ENCODE assay signal across 7 cellular contexts in genomic region chr15:43509923-43510229, GRCh38. TPM values are rescaled to one million over a fixed set of nuclear protein-coding genes. Genes with fewer than 3 reads are reported as not detected.
DNase-seq lines count a peak whose midpoint lies in the region; ATAC-seq and TF ChIP-seq lines count a peak whose summit lies in the region.

No MANE protein-coding gene starts in this region.

- H3K9me3 ChIP-seq in HUES48 (ENCODE audit: control insufficient read depth, insufficient read depth, low read length) (no peaks in the 10 kb centered on the region), stomach (no peaks in the 10 kb centered on the region)

- H3K9ac ChIP-seq in HUES48 (ENCODE audit: low read depth, low read length): no peak overlapping the region

- peaks cover 12% of the 10 kb centered on the region for H3K27me3 Mint-ChIP-seq in activated T-helper 2 cell treated with anti-CD3 and anti-CD28 coated beads, Interferon-gamma antibody, Interleukin-2, Interleukin-4, amounts not matched to agents 10 μg/mL and 5 μg/mL and 100 μg/mL, durations not matched to agents 14 hours and 24 hours and 36 hours (ENCODE audit: low read depth)

- TF ChIP-seq EP300 in stomach (IDR thresholded peaks at IDR 0.05): no peak

- H3K9me3 Mint-ChIP-seq in activated T-helper 2 cell treated with anti-CD3 and anti-CD28 coated beads, Interferon-gamma antibody, Interleukin-2, Interleukin-4, amounts not matched to agents 10 μg/mL and 5 μg/mL and 100 μg/mL, durations not matched to agents 14 hours and 24 hours and 36 hours: no peaks in the 10 kb centered on the region

- peak overlapping the region; percentile 89 for H3K27ac Mint-ChIP-seq in activated T-helper 2 cell treated with anti-CD3 and anti-CD28 coated beads, Interferon-gamma antibody, Interleukin-2, Interleukin-4, amounts not matched to agents 10 μg/mL and 5 μg/mL and 100 μg/mL, durations not matched to agents 14 hours and 24 hours and 36 hours

- no peak for DNase-seq in activated T-helper 2 cell treated with anti-CD3 and anti-CD28 coated beads, Interferon-gamma antibody, Interleukin-2, Interleukin-4, amounts not matched to agents 10 μg/mL and 5 μg/mL and 100 μg/mL, durations not matched to agents 14 hours and 24 hours and 36 hours (ENCODE audit: low spot score)
- no peak for DNase-seq in stomach
- no peak for DNase-seq in lower leg skin (ENCODE audit: low spot score in 2 of 2)
- no peak for DNase-seq in NCI-H2171 (lab: John Stamatoyannopoulos, UW)

- no peaks in the 10 kb centered on the region for H3K36me3 ChIP-seq in HUES48 (ENCODE audit: control insufficient read depth, insufficient read depth, low read length)
- H3K36me3 ChIP-seq in stomach: no peaks in the 10 kb centered on the region

- H3K4me3 ChIP-seq in HUES48 (ENCODE audit: low read depth, low read length) (peak overlapping the region; percentile 77), iPS-11a (ENCODE audit: low read depth, low read length) (peak overlapping the region; percentile 64), stomach (peak overlapping the region; percentile 49 to 72 (median 58)), lower leg skin (ENCODE audit: low read depth, poor library complexity, severe bottlenecking) (no peak overlapping the region)

- H3K27me3 ChIP-seq in HUES48 (ENCODE audit: control insufficient read depth, insufficient read depth, low read length): peaks cover 19% of the 10 kb centered on the region
- no peaks in the 10 kb centered on the region for H3K27me3 ChIP-seq in stomach

- H3K36me3 Mint-ChIP-seq in activated T-helper 2 cell treated with anti-CD3 and anti-CD28 coated beads, Interferon-gamma antibody, Interleukin-2, Interleukin-4, amounts not matched to agents 10 μg/mL and 5 μg/mL and 100 μg/mL, durations not matched to agents 14 hours and 24 hours and 36 hours (ENCODE audit: low read depth): peaks cover 6% of the 10 kb centered on the region

- 28 to 45% (median 33%) methylated on average over 2 of the region's 2 CpGs for WGBS in stomach, 5 donors
- 22 to 35% methylated on average over 2 of the region's 2 CpGs for WGBS in lower leg skin, 2 donors

- H3K4me1 ChIP-seq in HUES48 (ENCODE audit: control insufficient read depth, insufficient read depth, low read length) (peaks cover 16% of the 10 kb centered on the region), stomach (peaks cover 21 to 33% (median 28%) of the 10 kb centered on the region in 4 donors)

- intact Hi-C loops in activated T-helper 2 cell treated with anti-CD3 and anti-CD28 coated beads, Interferon-gamma antibody, Interleukin-2, Interleukin-4, amounts not matched to agents 10 μg/mL and 5 μg/mL and 100 μg/mL, durations not matched to agents 14 hours and 24 hours and 36 hours (cut with micrococcal nuclease): loop anchor here (1.0 to 2.0 kb wide), 3 partner anchors 17 to 180 kb away; partner anchors contain the start of genes LCMT2 and TP53BP1
- intact Hi-C loops in stomach (cut with DNase I; ENCODE audit: low total_unique reads) (no loop called here), lower leg skin (cut with DNase I; ENCODE audit: low total_unique reads) (no loop called here)

- peak overlapping the region; percentile 89 for H3K4me3 Mint-ChIP-seq in activated T-helper 2 cell treated with anti-CD3 and anti-CD28 coated beads, Interferon-gamma antibody, Interleukin-2, Interleukin-4, amounts not matched to agents 10 μg/mL and 5 μg/mL and 100 μg/mL, durations not matched to agents 14 hours and 24 hours and 36 hours (ENCODE audit: low read depth)

- H3K4me1 Mint-ChIP-seq in activated T-helper 2 cell treated with anti-CD3 and anti-CD28 coated beads, Interferon-gamma antibody, Interleukin-2, Interleukin-4, amounts not matched to agents 10 μg/mL and 5 μg/mL and 100 μg/mL, durations not matched to agents 14 hours and 24 hours and 36 hours (ENCODE audit: low read depth): peaks cover 46% of the 10 kb centered on the region

- TF ChIP-seq CTCF in stomach (IDR thresholded peaks at IDR 0.05) (no peak), lower leg skin (IDR thresholded peaks at IDR 0.05) (no peak)

- no peak for ATAC-seq in GM21515 (IDR thresholded peaks at IDR 0.05; ENCODE audit: unreplicated experiment)

- TF ChIP-seq POLR2A in stomach (IDR thresholded peaks at IDR 0.05): no peak
- TF ChIP-seq POLR2A in lower leg skin (IDR thresholded peaks at IDR 0.05): no peak

- H3K27ac ChIP-seq in HUES48 (ENCODE audit: low read depth, low read length): peak overlapping the region; percentile 94
- H3K27ac ChIP-seq in stomach: peak overlapping the region in 4 of 5 donors; percentile 71 to 82 (median 82)

RNA-seq across cellular contexts. Expression of gene MAP1A, which starts 7.5 kb away (rescaled TPM):
- total RNA-seq in activated T-helper 2 cell treated with anti-CD3 and anti-CD28 coated beads, Interferon-gamma antibody, Interleukin-2, Interleukin-4, amounts not matched to agents 10 μg/mL and 5 μg/mL and 100 μg/mL, durations not matched to agents 14 hours and 24 hours and 36 hours: 1.9 TPM in 2 replicates
- total RNA-seq in stomach (10 to 100 TPM in 1 of 5 donors, 1 to 10 TPM in 4; 4.8 to 10.1 (median 5.9) TPM), lower leg skin (1 to 10 TPM; 2.3 to 6.7 (median 3.8) TPM)
- 1 to 10 TPM in 2 of 3 donors, under 1 TPM in 1; 0.61 to 2.2 (median 1.4) TPM for polyA plus RNA-seq in stomach

RNA-seq across cellular contexts. Expression of gene TP53BP1, which starts 16.9 kb away (rescaled TPM):
- 43.8 and 46.6 TPM in 2 replicates for total RNA-seq in activated T-helper 2 cell treated with anti-CD3 and anti-CD28 coated beads, Interferon-gamma antibody, Interleukin-2, Interleukin-4, amounts not matched to agents 10 μg/mL and 5 μg/mL and 100 μg/mL, durations not matched to agents 14 hours and 24 hours and 36 hours
- total RNA-seq in stomach: 10 to 100 TPM; 11.1 to 85.7 (median 26.7) TPM
- 1 to 10 TPM; 3.3 to 9.0 (median 3.8) TPM for polyA plus RNA-seq in stomach
- total RNA-seq in lower leg skin: 10 to 100 TPM; 13.0 to 17.9 (median 16.9) TPM
